Comparison of ENCODE assay signal across 23 cellular contexts in genomic region chr4:144176476-144176875, GRCh38. TPM values are rescaled to one million over a fixed set of nuclear protein-coding genes. Genes with fewer than 3 reads are reported as not detected.
DNase-seq lines count a peak whose midpoint lies in the region; TF ChIP-seq lines count a peak whose summit lies in the region.
"Had no signal": no experiment of that assay in that cellular context is flagged by ENCODE, and none has a peak within 500 bp of the region (broad histone marks: within the 10 kb centered on the region; RNA-seq: fewer than 3 reads in every experiment).

No MANE protein-coding gene starts in this region.

- H3K4me1 ChIP-seq in fibroblast of lung (ENCODE audit: control insufficient read depth, extremely low read depth, insufficient read depth, low read length) = no peaks in the 10 kb centered on the region
- no peaks in the 10 kb centered on the region for H3K4me1 ChIP-seq in vagina
- H3K4me1 ChIP-seq: BE2C had no signal

- TF ChIP-seq CTCF in astrocyte of the cerebellum (IDR thresholded peaks at IDR 0.05; ENCODE audit: low read depth, low read length, missing control alignments) = no peak
- TF ChIP-seq CTCF in fibroblast of lung (conservative IDR thresholded peaks at IDR 0.05 in 1 of 2, IDR thresholded peaks at IDR 0.05 in 1 of 2; ENCODE audit: low read depth in 1 of 2, low read length in 2 of 2) = no peak
- no peak for TF ChIP-seq CTCF in vagina (IDR thresholded peaks at IDR 0.05)
- no peak for TF ChIP-seq CTCF in glutamatergic neuron (IDR thresholded peaks at IDR 0.05; ENCODE audit: partially characterized antibody, unreplicated experiment)

- H3K9me3 ChIP-seq in fibroblast of lung (ENCODE audit: control insufficient read depth, insufficient read depth, low read depth, low read length) (no peaks in the 10 kb centered on the region), vagina (no peaks in the 10 kb centered on the region)
- H3K9me3 ChIP-seq: BE2C, Caco-2 had no signal

- no peak overlapping the region for H3K4me3 Mint-ChIP-seq in activated naive CD8-positive, alpha-beta T cell treated with anti-CD3 and anti-CD28 coated beads for 36 hours
- no peak overlapping the region for H3K4me3 Mint-ChIP-seq in glutamatergic neuron (ENCODE audit: unreplicated experiment)
- H3K4me3 Mint-ChIP-seq: CD4-positive, CD25-positive, alpha-beta regulatory T cell had no signal

- intact Hi-C loops in vagina (cut with DNase I) = loop anchor here (10.0 kb wide), 1 partner anchor 878 kb away; no protein-coding TSS in a partner anchor

- no peaks in the 10 kb centered on the region for H3K36me3 Mint-ChIP-seq in activated naive CD8-positive, alpha-beta T cell treated with anti-CD3 and anti-CD28 coated beads for 36 hours
- H3K36me3 Mint-ChIP-seq in glutamatergic neuron (ENCODE audit: unreplicated experiment) = no peaks in the 10 kb centered on the region
- H3K36me3 Mint-ChIP-seq: CD4-positive, CD25-positive, alpha-beta regulatory T cell had no signal

- H3K27ac ChIP-seq in fibroblast of lung (ENCODE audit: insufficient read depth, low read length) = no peak overlapping the region
- no peak overlapping the region for H3K27ac ChIP-seq in vagina

- in situ Hi-C loops in Caki2 (cut with HindIII; ENCODE audit: low pct_unique_long_range_greater_than_20kb, low sequenced_read_pairs) (no loop called here), astrocyte of the cerebellum (cut with HindIII; ENCODE audit: low sequenced_read_pairs) (loop anchor here (25.0 kb wide), 1 partner anchor 911 kb away; the partner anchor contains the start of genes ABCE1 and ANAPC10)

- no peak for TF ChIP-seq POLR2A in vagina (IDR thresholded peaks at IDR 0.05)

- H3K9ac ChIP-seq in fibroblast of lung (ENCODE audit: insufficient read depth, low read length) = no peak overlapping the region

- no peaks in the 10 kb centered on the region for H3K27me3 Mint-ChIP-seq in activated naive CD8-positive, alpha-beta T cell treated with anti-CD3 and anti-CD28 coated beads for 36 hours
- no peaks in the 10 kb centered on the region for H3K27me3 Mint-ChIP-seq in glutamatergic neuron (ENCODE audit: unreplicated experiment)
- H3K27me3 Mint-ChIP-seq: CD4-positive, CD25-positive, alpha-beta regulatory T cell had no signal

- H3K4me3 ChIP-seq in astrocyte of the cerebellum (ENCODE audit: low read depth, low read length) (no peak overlapping the region), fibroblast of lung (replicated peaks in 1 of 4; ENCODE audit: control extremely low read depth in 1 of 4, insufficient read depth in 1 of 4, low read depth in 3 of 4, low read length in 4 of 4) (no peak overlapping the region), vagina (no peak overlapping the region)

- no peaks in the 10 kb centered on the region for H4K20me1 ChIP-seq in fibroblast of lung (ENCODE audit: control insufficient read depth, extremely low read depth, insufficient read depth, low read length)

- no peak overlapping the region for H3K4me2 ChIP-seq in fibroblast of lung (ENCODE audit: extremely low read depth, insufficient read depth, low read length)

- H3K9me3 Mint-ChIP-seq in activated naive CD8-positive, alpha-beta T cell treated with anti-CD3 and anti-CD28 coated beads for 36 hours = no peaks in the 10 kb centered on the region
- no peaks in the 10 kb centered on the region for H3K9me3 Mint-ChIP-seq in glutamatergic neuron (ENCODE audit: unreplicated experiment)
- H3K9me3 Mint-ChIP-seq: CD4-positive, CD25-positive, alpha-beta regulatory T cell had no signal

- H3K27ac Mint-ChIP-seq in activated naive CD8-positive, alpha-beta T cell treated with anti-CD3 and anti-CD28 coated beads for 36 hours = no peak overlapping the region
- H3K27ac Mint-ChIP-seq in glutamatergic neuron (ENCODE audit: unreplicated experiment) = no peak overlapping the region
- H3K27ac Mint-ChIP-seq: CD4-positive, CD25-positive, alpha-beta regulatory T cell had no signal

- H3K79me2 ChIP-seq in fibroblast of lung (ENCODE audit: control insufficient read depth, insufficient read depth, low read length) = no peaks in the 10 kb centered on the region

- no peak overlapping the region for H2AFZ ChIP-seq in fibroblast of lung (ENCODE audit: low read length)

- no peaks in the 10 kb centered on the region for H3K36me3 ChIP-seq in fibroblast of lung (ENCODE audit: control insufficient read depth, insufficient read depth, low read length)
- H3K36me3 ChIP-seq in vagina = no peaks in the 10 kb centered on the region
- H3K36me3 ChIP-seq: BE2C had no signal

- no peaks in the 10 kb centered on the region for H3K27me3 ChIP-seq in fibroblast of lung (ENCODE audit: control insufficient read depth, insufficient read depth, low read length)
- H3K27me3 ChIP-seq in vagina = no peaks in the 10 kb centered on the region
- H3K27me3 ChIP-seq: BE2C had no signal

- peaks cover 12% of the 10 kb centered on the region for H3K4me1 Mint-ChIP-seq in activated naive CD8-positive, alpha-beta T cell treated with anti-CD3 and anti-CD28 coated beads for 36 hours
- H3K4me1 Mint-ChIP-seq in glutamatergic neuron (ENCODE audit: low read depth, unreplicated experiment) = no peaks in the 10 kb centered on the region

- DNase-seq in Caki2 (ENCODE audit: low read depth) (peak; percentile 19), astrocyte of the cerebellum (ENCODE audit: low read depth) (peak; percentile 28), fibroblast of lung (ENCODE audit: low read depth in 2 of 2) (peak; percentile 24 to 59), kidney glomerular epithelial cell (lab: John Stamatoyannopoulos, UW) (peak; percentile 55), SKM-1 treated with dmso at 0.1 percent for 144 hours (lab: John Stamatoyannopoulos, UW; ENCODE audit: unreplicated experiment) (no peak), vagina (ENCODE audit: extremely low spot score in 2 of 2) (no peak), glutamatergic neuron (no peak)
- DNase-seq in activated naive CD8-positive, alpha-beta T cell treated with anti-CD3 and anti-CD28 coated beads for 36 hours = no peak
- DNase-seq: 8988T; BE2C; Caco-2; CD4-positive, CD25-positive, alpha-beta regulatory T cell; DMS153; GDM1; GOT3; NCI-H1048; NCI-H1436 treated with DMSO at 0.1 percent for 48 hours; NCI-H2029; NCI-H345; NCI-H526 had no signal

RNA-seq across cellular contexts. Expression of gene GYPA, which starts 36.0 kb away (rescaled TPM):
- not detected in 2 replicates for total RNA-seq in Caki2 (2014; rRNA removed; shearing (Covaris generic); ENCODE audit: low replicate concordance)
- total RNA-seq in fibroblast of lung (not detected in 2 replicates), vagina (not detected), glutamatergic neuron (ENCODE audit: unreplicated experiment) (1.3 TPM)
- polyA plus RNA-seq in fibroblast of lung = not detected in 2 replicates
- polyA plus RNA-seq in fibroblast of lung (2012) = not detected in 2 replicates
- not detected in 2 replicates for polyA minus RNA-seq in fibroblast of lung (ENCODE audit: low replicate concordance)
- not detected for total RNA-seq in activated naive CD8-positive, alpha-beta T cell treated with anti-CD3 and anti-CD28 coated beads for 36 hours
- total RNA-seq: Caco-2; CD4-positive, CD25-positive, alpha-beta regulatory T cell; Daoy; HT-29; MCF 10A had no signal
- polyA plus RNA-seq: CD4-positive, CD25-positive, alpha-beta regulatory T cell had no signal

Comparison
In these comparisons a context has a peak if more than half of its experiments do, and no peak if none do; other contexts are left out.
1. DNase-seq: peak in Caki2 (single experiment), astrocyte of the cerebellum (single experiment), fibroblast of lung (2 of 2) and kidney glomerular epithelial cell (single experiment); none in activated naive CD8-positive, alpha-beta T cell treated with anti-CD3 and anti-CD28 coated beads for 36 hours (single experiment), SKM-1 treated with dmso at 0.1 percent for 144 hours (single experiment), vagina (0 of 2) and glutamatergic neuron (single experiment).